ENCODE assay signal across 2 cellular contexts in the genomic region with DNA sequence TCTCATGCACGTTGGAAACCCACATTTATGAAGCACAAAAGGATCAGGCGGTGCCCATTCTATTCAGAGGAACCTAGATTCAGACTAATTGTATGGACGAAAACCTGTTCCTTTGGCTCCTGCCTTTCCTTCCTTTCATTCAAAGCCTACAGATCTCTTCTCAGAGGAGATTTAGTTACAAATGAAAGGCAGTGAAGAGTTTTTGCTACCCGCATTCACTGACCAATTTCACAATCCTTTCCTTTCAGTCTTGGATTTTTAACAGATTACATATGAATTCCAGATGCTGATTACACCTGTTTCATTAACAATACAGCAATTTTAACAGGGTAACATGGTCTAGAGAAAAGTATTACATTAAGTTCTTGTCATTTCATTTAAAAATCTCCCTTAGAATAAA.
TF ChIP-seq lines count a peak whose summit lies in the region.

No MANE protein-coding gene starts in this region.

TF ChIP-seq in HEK293, 187 proteins besides CTCF, POLR2A, EP300 and RAD21 (continued from another document):
- TF ChIP-seq, protein P1, sequence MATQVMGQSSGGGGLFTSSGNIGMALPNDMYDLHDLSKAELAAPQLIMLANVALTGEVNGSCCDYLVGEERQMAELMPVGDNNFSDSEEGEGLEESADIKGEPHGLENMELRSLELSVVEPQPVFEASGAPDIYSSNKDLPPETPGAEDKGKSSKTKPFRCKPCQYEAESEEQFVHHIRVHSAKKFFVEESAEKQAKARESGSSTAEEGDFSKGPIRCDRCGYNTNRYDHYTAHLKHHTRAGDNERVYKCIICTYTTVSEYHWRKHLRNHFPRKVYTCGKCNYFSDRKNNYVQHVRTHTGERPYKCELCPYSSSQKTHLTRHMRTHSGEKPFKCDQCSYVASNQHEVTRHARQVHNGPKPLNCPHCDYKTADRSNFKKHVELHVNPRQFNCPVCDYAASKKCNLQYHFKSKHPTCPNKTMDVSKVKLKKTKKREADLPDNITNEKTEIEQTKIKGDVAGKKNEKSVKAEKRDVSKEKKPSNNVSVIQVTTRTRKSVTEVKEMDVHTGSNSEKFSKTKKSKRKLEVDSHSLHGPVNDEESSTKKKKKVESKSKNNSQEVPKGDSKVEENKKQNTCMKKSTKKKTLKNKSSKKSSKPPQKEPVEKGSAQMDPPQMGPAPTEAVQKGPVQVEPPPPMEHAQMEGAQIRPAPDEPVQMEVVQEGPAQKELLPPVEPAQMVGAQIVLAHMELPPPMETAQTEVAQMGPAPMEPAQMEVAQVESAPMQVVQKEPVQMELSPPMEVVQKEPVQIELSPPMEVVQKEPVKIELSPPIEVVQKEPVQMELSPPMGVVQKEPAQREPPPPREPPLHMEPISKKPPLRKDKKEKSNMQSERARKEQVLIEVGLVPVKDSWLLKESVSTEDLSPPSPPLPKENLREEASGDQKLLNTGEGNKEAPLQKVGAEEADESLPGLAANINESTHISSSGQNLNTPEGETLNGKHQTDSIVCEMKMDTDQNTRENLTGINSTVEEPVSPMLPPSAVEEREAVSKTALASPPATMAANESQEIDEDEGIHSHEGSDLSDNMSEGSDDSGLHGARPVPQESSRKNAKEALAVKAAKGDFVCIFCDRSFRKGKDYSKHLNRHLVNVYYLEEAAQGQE (tag by site-specific recombination; IDR thresholded peaks at IDR 0.05) = no peak
- TF ChIP-seq SP2 (tag by site-specific recombination; IDR thresholded peaks at IDR 0.05) (no peak), ZNF48 (tag by site-specific recombination; IDR thresholded peaks at IDR 0.05) (no peak), TRIM28 (IDR thresholded peaks at IDR 0.05; ENCODE audit: borderline replicate concordance, low read length) (no peak), SALL2 (tag by site-specific recombination; IDR thresholded peaks at IDR 0.05; ENCODE audit: borderline replicate concordance) (no peak)
TF ChIP-seq in HEK293: peak in this region for 1.

TF ChIP-seq in K562, 482 proteins besides CTCF, POLR2A, EP300 and RAD21 (continued from another document):
- TF ChIP-seq MEIS2 (IDR thresholded peaks at IDR 0.05; ENCODE audit: partially characterized antibody) (no peak), HNRNPLL (IDR thresholded peaks at IDR 0.05; ENCODE audit: low read depth, low read length, poor library complexity, severe bottlenecking) (no peak), NONO (IDR thresholded peaks at IDR 0.05; ENCODE audit: low read depth in 2 of 2, low read length in 1 of 2) (no peak), ZNF592 (IDR thresholded peaks at IDR 0.05) (no peak)
- TF ChIP-seq, protein P2, sequence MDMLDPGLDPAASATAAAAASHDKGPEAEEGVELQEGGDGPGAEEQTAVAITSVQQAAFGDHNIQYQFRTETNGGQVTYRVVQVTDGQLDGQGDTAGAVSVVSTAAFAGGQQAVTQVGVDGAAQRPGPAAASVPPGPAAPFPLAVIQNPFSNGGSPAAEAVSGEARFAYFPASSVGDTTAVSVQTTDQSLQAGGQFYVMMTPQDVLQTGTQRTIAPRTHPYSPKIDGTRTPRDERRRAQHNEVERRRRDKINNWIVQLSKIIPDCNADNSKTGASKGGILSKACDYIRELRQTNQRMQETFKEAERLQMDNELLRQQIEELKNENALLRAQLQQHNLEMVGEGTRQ (CRISPR knock-in tag; IDR thresholded peaks at IDR 0.05) = no peak
- TF ChIP-seq, protein P3, sequence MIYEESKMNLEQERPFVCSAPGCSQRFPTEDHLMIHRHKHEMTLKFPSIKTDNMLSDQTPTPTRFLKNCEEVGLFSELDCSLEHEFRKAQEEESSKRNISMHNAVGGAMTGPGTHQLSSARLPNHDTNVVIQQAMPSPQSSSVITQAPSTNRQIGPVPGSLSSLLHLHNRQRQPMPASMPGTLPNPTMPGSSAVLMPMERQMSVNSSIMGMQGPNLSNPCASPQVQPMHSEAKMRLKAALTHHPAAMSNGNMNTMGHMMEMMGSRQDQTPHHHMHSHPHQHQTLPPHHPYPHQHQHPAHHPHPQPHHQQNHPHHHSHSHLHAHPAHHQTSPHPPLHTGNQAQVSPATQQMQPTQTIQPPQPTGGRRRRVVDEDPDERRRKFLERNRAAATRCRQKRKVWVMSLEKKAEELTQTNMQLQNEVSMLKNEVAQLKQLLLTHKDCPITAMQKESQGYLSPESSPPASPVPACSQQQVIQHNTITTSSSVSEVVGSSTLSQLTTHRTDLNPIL (CRISPR knock-in tag; IDR thresholded peaks at IDR 0.05) = no peak
